In the genomic region with DNA sequence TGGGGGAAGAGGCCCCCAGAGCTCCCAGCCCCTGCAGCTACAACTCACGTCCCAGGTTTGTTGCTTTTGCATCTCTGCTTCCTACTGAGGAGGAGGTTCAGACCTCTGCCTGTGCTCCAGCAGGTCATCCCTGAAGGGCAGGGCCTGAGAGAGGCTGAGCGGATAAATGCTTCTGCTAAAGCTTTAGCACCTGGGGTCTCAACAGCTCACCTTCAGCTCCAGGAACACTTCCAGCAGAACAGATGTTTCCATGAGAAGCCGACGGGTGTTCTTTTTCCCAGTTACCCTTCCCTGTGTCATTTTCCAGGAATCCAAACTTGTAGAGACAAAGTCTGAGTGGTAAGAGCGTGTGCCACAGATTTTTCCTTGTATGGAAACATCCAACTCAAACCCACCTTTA, we compare ENCODE assay signal across 23 cellular contexts.
"Had no signal": no experiment of that assay in that cellular context is flagged by ENCODE, and none has a peak within 500 bp of the region (broad histone marks: within the 10 kb centered on the region; RNA-seq: fewer than 3 reads in every experiment).

No MANE protein-coding gene starts in this region.

- ATAC-seq: activated CD8-positive, alpha-beta T cell treated with anti-CD3 and anti-CD28 coated beads for 36 hours; activated T-cell treated with anti-CD3 and anti-CD28 coated beads, Interleukin-2, amount 50 U/mL, for 4 hours; activated T-helper 17 cell treated with anti-CD3 and anti-CD28 coated beads, Interleukin-2, amount 50 U/mL, for 72 hours; T-helper 17 cell had no signal

- DNase-seq: activated CD4-positive, alpha-beta T cell treated with anti-CD3 and anti-CD28 coated beads for 1 hour; activated CD4-positive, alpha-beta T cell treated with anti-CD3 and anti-CD28 coated beads for 4 hours; activated CD4-positive, alpha-beta T cell treated with anti-CD3 and anti-CD28 coated beads, Interleukin-2, amount 10 ng/mL, durations not matched to agents 7 days and 5 days; activated CD4-positive, alpha-beta T cell treated with anti-CD3 and anti-CD28 coated beads, Interleukin-2, amount 50 U/mL, for 4 hours; activated CD8-positive, alpha-beta memory T cell treated with anti-CD3 and anti-CD28 coated beads for 24 hours; activated CD8-positive, alpha-beta T cell treated with anti-CD3 and anti-CD28 coated beads for 36 hours; activated effector memory CD4-positive, alpha-beta T cell treated with Interleukin-2 at 50 U/mL for 16 hours; activated gamma-delta T cell treated with Interleukin-2 at 50 U/mL for 16 hours; activated naive CD4-positive, alpha-beta T cell treated with anti-CD3 and anti-CD28 coated beads, Interleukin-2, amount 50 U/mL, for 16 hours; activated naive CD4-positive, alpha-beta T cell treated with Interleukin-2 at 50 U/mL for 16 hours; activated T-cell treated with anti-CD3 and anti-CD28 coated beads, Interleukin-2, amount 50 U/mL, for 4 hours; amniotic stem cell; anterior cingulate cortex; caudate nucleus; cortex of kidney; dermis blood vessel endothelial cell; effector CD4-positive, alpha-beta T cell; esophagus squamous epithelium; T-helper 1 cell; T-helper 17 cell; T1000 had no signal

- H3K4me3 ChIP-seq: esophagus squamous epithelium had no signal

- H3K9me3 ChIP-seq: esophagus squamous epithelium had no signal

- H3K27ac ChIP-seq: epithelial cell of prostate, esophagus squamous epithelium had no signal

- H3K36me3 ChIP-seq: esophagus squamous epithelium had no signal

- H3K4me1 ChIP-seq: esophagus squamous epithelium had no signal

- H3K27me3 ChIP-seq: esophagus squamous epithelium had no signal
